Comparison of ENCODE assay signal across 20 cellular contexts in genomic region chr6:37025621-37026466, GRCh38. TPM values are rescaled to one million over a fixed set of nuclear protein-coding genes. Genes with fewer than 3 reads are reported as not detected.
DNase-seq lines count a peak whose midpoint lies in the region; ATAC-seq and TF ChIP-seq lines count a peak whose summit lies in the region.
"Had no signal": no experiment of that assay in that cellular context is flagged by ENCODE, and none has a peak within 500 bp of the region (broad histone marks: within the 10 kb centered on the region; RNA-seq: fewer than 3 reads in every experiment).

No MANE protein-coding gene starts in this region.

- peaks cover 4% of the 10 kb centered on the region; the same call in 1 of the 2 replicates for H3K9me3 ChIP-seq in PC-3 (ENCODE audit: low read length)
- peaks cover 5% of the 10 kb centered on the region for H3K9me3 ChIP-seq in trophoblast cell (ENCODE audit: insufficient read depth, low read depth, low read length)
- H3K9me3 ChIP-seq: testis had no signal

- H4K8ac ChIP-seq in trophoblast cell (ENCODE audit: low read depth, low read length): no peak overlapping the region

- H3K4ac ChIP-seq in trophoblast cell (ENCODE audit: low read depth, low read length): no peak overlapping the region

- H2AK5ac ChIP-seq in trophoblast cell (ENCODE audit: low read length): no peak overlapping the region

- H2AFZ ChIP-seq in PC-3 (ENCODE audit: low read length): no peak overlapping the region
- no peak overlapping the region for H2AFZ ChIP-seq in trophoblast cell (ENCODE audit: insufficient read depth, low read length, poor library complexity)

- H3K27ac ChIP-seq in PC-3 (ENCODE audit: low read length) (peak overlapping the region; percentile 97), trophoblast cell (ENCODE audit: low read depth, low read length) (no peak overlapping the region)
- H3K27ac ChIP-seq: dorsolateral prefrontal cortex, testis had no signal

- H3K4me1 Mint-ChIP-seq in activated CD4-positive, alpha-beta T cell treated with anti-CD3 and anti-CD28 coated beads, Interleukin-2, amount 10 ng/mL, durations not matched to agents 7 days and 5 days: peaks cover 88% of the 10 kb centered on the region
- peaks cover 69% of the 10 kb centered on the region for H3K4me1 Mint-ChIP-seq in activated naive CD8-positive, alpha-beta T cell treated with anti-CD3 and anti-CD28 coated beads, Interleukin-2, amount 50 U/mL, for 24 hours

- H2BK120ac ChIP-seq in trophoblast cell (ENCODE audit: insufficient read depth, low read length, poor library complexity): no peak overlapping the region

- WGBS in trophoblast cell (ENCODE audit: extremely low coverage, insufficient coverage, insufficient read length): no CpG with 5 or more reads among the region's 24 CpGs

- no peak overlapping the region for H3K23ac ChIP-seq in trophoblast cell (ENCODE audit: low read length)

- no peak overlapping the region for H3K14ac ChIP-seq in trophoblast cell (ENCODE audit: low read length)

- H3K79me1 ChIP-seq in trophoblast cell (ENCODE audit: low read length): no peaks in the 10 kb centered on the region

- TF ChIP-seq CTCF in PC-3 (conservative IDR thresholded peaks at IDR 0.05; ENCODE audit: low read depth, low read length): no peak

- H2BK5ac ChIP-seq in trophoblast cell (ENCODE audit: low read depth, low read length, poor library complexity): no peak overlapping the region

- peaks cover 10% of the 10 kb centered on the region for H3F3A ChIP-seq in PC-3 (ENCODE audit: low read length, unreplicated experiment)

- H3K79me2 ChIP-seq in PC-3 (ENCODE audit: low read length): no peaks in the 10 kb centered on the region
- H3K79me2 ChIP-seq in trophoblast cell (ENCODE audit: control insufficient read depth, insufficient read depth, low read length, poor library complexity): no peaks in the 10 kb centered on the region

- H3K36me3 Mint-ChIP-seq in activated CD4-positive, alpha-beta T cell treated with anti-CD3 and anti-CD28 coated beads, Interleukin-2, amount 10 ng/mL, durations not matched to agents 7 days and 5 days (ENCODE audit: low read depth): peaks cover 10% of the 10 kb centered on the region
- H3K36me3 Mint-ChIP-seq in activated naive CD8-positive, alpha-beta T cell treated with anti-CD3 and anti-CD28 coated beads, Interleukin-2, amount 50 U/mL, for 24 hours (ENCODE audit: low read depth): peaks cover 3% of the 10 kb centered on the region
- H3K36me3 Mint-ChIP-seq: CD4-positive, alpha-beta memory T cell had no signal

- POLR2A ChIA-PET in activated CD4-positive, alpha-beta T cell treated with anti-CD3 and anti-CD28 coated beads, Interleukin-2, amount 10 ng/mL, durations not matched to agents 7 days and 5 days (lab: Charles Lee): interaction anchor here (1.1 kb wide), 1 partner anchor 144 kb away, joined by 5 read pairs; the partner anchor contains the start of gene PIM1
- POLR2A ChIA-PET in PC-3 (lab: Charles Lee; ENCODE audit: unreplicated experiment): no interaction called here

- H3K9me3 Mint-ChIP-seq in activated CD4-positive, alpha-beta T cell treated with anti-CD3 and anti-CD28 coated beads, Interleukin-2, amount 10 ng/mL, durations not matched to agents 7 days and 5 days: peaks cover 6% of the 10 kb centered on the region
- H3K9me3 Mint-ChIP-seq in activated naive CD8-positive, alpha-beta T cell treated with anti-CD3 and anti-CD28 coated beads, Interleukin-2, amount 50 U/mL, for 24 hours: peaks cover 5% of the 10 kb centered on the region

- H3K9ac ChIP-seq in PC-3 (ENCODE audit: low read length): peak overlapping the region; percentile 93
- no peak overlapping the region for H3K9ac ChIP-seq in trophoblast cell (ENCODE audit: low read length)

- H3K27me3 Mint-ChIP-seq in activated CD4-positive, alpha-beta T cell treated with anti-CD3 and anti-CD28 coated beads, Interleukin-2, amount 10 ng/mL, durations not matched to agents 7 days and 5 days: no peaks in the 10 kb centered on the region
- no peaks in the 10 kb centered on the region for H3K27me3 Mint-ChIP-seq in activated naive CD8-positive, alpha-beta T cell treated with anti-CD3 and anti-CD28 coated beads, Interleukin-2, amount 50 U/mL, for 24 hours
- H3K27me3 Mint-ChIP-seq: CD4-positive, alpha-beta memory T cell had no signal

- H3K4me1 ChIP-seq in PC-3 (ENCODE audit: insufficient read depth, low read length) (peaks cover 51% of the 10 kb centered on the region), trophoblast cell (ENCODE audit: control insufficient read depth in 1 of 2, insufficient read depth in 2 of 2, low read length in 2 of 2) (no peaks in the 10 kb centered on the region)
- H3K4me1 ChIP-seq: testis had no signal

- H4K20me1 ChIP-seq in PC-3 (ENCODE audit: low read length): no peaks in the 10 kb centered on the region

- H4K91ac ChIP-seq in trophoblast cell (ENCODE audit: low read depth, low read length): no peak overlapping the region

- peak overlapping the region; percentile 62 for H3K27ac Mint-ChIP-seq in activated CD4-positive, alpha-beta T cell treated with anti-CD3 and anti-CD28 coated beads, Interleukin-2, amount 10 ng/mL, durations not matched to agents 7 days and 5 days
- peak overlapping the region; percentile 62 for H3K27ac Mint-ChIP-seq in activated naive CD8-positive, alpha-beta T cell treated with anti-CD3 and anti-CD28 coated beads, Interleukin-2, amount 50 U/mL, for 24 hours

- BruUV-seq in PC-3 (replicated peaks; lab: Mats Ljungman, UMichigan): no TSS peak

- H3K9me2 ChIP-seq in PC-3 (replicated peaks; ENCODE audit: low read length): no peaks in the 10 kb centered on the region

- no peaks in the 10 kb centered on the region for H3K36me3 ChIP-seq in PC-3 (ENCODE audit: low read depth, low read length)
- H3K36me3 ChIP-seq in trophoblast cell (ENCODE audit: control insufficient read depth in 1 of 2, insufficient read depth in 2 of 2, low read length in 2 of 2): no peaks in the 10 kb centered on the region

- H3K4me3 ChIP-seq in PC-3 (ENCODE audit: low read length) (no peak overlapping the region), trophoblast cell (ENCODE audit: low read depth, low read length) (no peak overlapping the region)
- H3K4me3 ChIP-seq: dorsolateral prefrontal cortex, GM12878, testis had no signal

- H3K27me3 ChIP-seq in PC-3 (ENCODE audit: low read length): no peaks in the 10 kb centered on the region
- H3K27me3 ChIP-seq in trophoblast cell (ENCODE audit: insufficient read depth, low read length): no peaks in the 10 kb centered on the region
- H3K27me3 ChIP-seq: dorsolateral prefrontal cortex, testis had no signal

- DNase-seq in activated CD4-positive, alpha-beta T cell treated with anti-CD3 and anti-CD28 coated beads, Interleukin-2, amount 10 ng/mL, durations not matched to agents 7 days and 5 days: no peak
- DNase-seq in activated CD4-positive, alpha-beta T cell treated with anti-CD3 and anti-CD28 coated beads for 1 hour: no peak
- DNase-seq in PC-3 (no peak), trophoblast cell (peak; percentile 37 to 67), middle frontal gyrus (ENCODE audit: extremely low spot score, low spot score) (no peak)
- no peak for DNase-seq in activated naive CD8-positive, alpha-beta T cell treated with anti-CD3 and anti-CD28 coated beads, Interleukin-2, amount 50 U/mL, for 24 hours
- DNase-seq: CD4-positive, alpha-beta memory T cell; dorsolateral prefrontal cortex; EL; hypothalamus; KBM-7; left colon; NCI-H1436 treated with DMSO at 0.1 percent for 48 hours; stimulated activated CD4-positive, alpha-beta T cell treated with anti-CD3 and anti-CD28 coated beads, Interleukin-15, amount 100 ng/mL, for 24 hours; testis had no signal

- H3K4me2 ChIP-seq in PC-3 (ENCODE audit: low read length) (peak overlapping the region; percentile 68; the same call in 1 of the 2 replicates), trophoblast cell (ENCODE audit: low read length) (no peak overlapping the region)

- no peak overlapping the region for H2BK12ac ChIP-seq in trophoblast cell (ENCODE audit: low read length)

- H3K4me3 Mint-ChIP-seq in activated CD4-positive, alpha-beta T cell treated with anti-CD3 and anti-CD28 coated beads, Interleukin-2, amount 10 ng/mL, durations not matched to agents 7 days and 5 days: no peak overlapping the region
- H3K4me3 Mint-ChIP-seq in activated naive CD8-positive, alpha-beta T cell treated with anti-CD3 and anti-CD28 coated beads, Interleukin-2, amount 50 U/mL, for 24 hours: no peak overlapping the region
- H3K4me3 Mint-ChIP-seq: CD4-positive, alpha-beta memory T cell had no signal

- ATAC-seq in PC-3 (no peak), HG02938 (IDR thresholded peaks at IDR 0.05; ENCODE audit: unreplicated experiment) (no peak), GM18520 (IDR thresholded peaks at IDR 0.05; ENCODE audit: unreplicated experiment) (no peak)
- no peak for ATAC-seq in activated naive CD8-positive, alpha-beta T cell treated with anti-CD3 and anti-CD28 coated beads, Interleukin-2, amount 50 U/mL, for 24 hours
- ATAC-seq: GM12878, left colon had no signal

- intact Hi-C loops in PC-3 (cut with micrococcal nuclease): no loop called here

- CTCF ChIA-PET in activated CD4-positive, alpha-beta T cell treated with anti-CD3 and anti-CD28 coated beads, Interleukin-2, amount 10 ng/mL, durations not matched to agents 7 days and 5 days (lab: Charles Lee): interaction anchor here (0.6 to 26.0 kb wide), 9 partner anchors 8 to 280 kb away, joined by 3 to 482 read pairs (median 4); partner anchors contain the start of gene PIM1
- CTCF ChIA-PET in PC-3 (lab: Charles Lee): interaction anchor here (1.3 kb wide), 1 partner anchor 184 kb away, joined by 3 read pairs; no protein-coding TSS in a partner anchor

- no peak overlapping the region for H3K18ac ChIP-seq in trophoblast cell (ENCODE audit: low read length)

- no peak overlapping the region for H4K12ac ChIP-seq in trophoblast cell (ENCODE audit: low read depth, low read length)

RNA-seq across cellular contexts. Expression of gene FGD2, which starts 20.4 kb away (rescaled TPM):
- total RNA-seq in activated CD4-positive, alpha-beta T cell treated with anti-CD3 and anti-CD28 coated beads, Interleukin-2, amount 10 ng/mL, durations not matched to agents 7 days and 5 days: 1 to 10 TPM; 1.5 to 2.1 TPM
- total RNA-seq in PC-3 (2014; rRNA removed): 0.35 and 0.44 TPM in 2 replicates
- not detected in 2 replicates for polyA plus RNA-seq in trophoblast cell (2013)
- total RNA-seq: A673, pulmonary artery endothelial cell had no signal

RNA-seq across cellular contexts. Expression of gene MTCH1, which starts 39.8 kb away (rescaled TPM):
- total RNA-seq in activated CD4-positive, alpha-beta T cell treated with anti-CD3 and anti-CD28 coated beads, Interleukin-2, amount 10 ng/mL, durations not matched to agents 7 days and 5 days: 100 to 1,000 TPM in 1 of 2 experiments, 10 to 100 TPM in 1; 94.7 to 107 TPM
- total RNA-seq in PC-3 (2014; rRNA removed): 253 and 264 TPM in 2 replicates
- polyA plus RNA-seq in trophoblast cell (2013): 96.9 and 97.4 TPM in 2 replicates

Comparison
In these comparisons a context has a peak if more than half of its experiments do, and no peak if none do; other contexts are left out.
1. DNase-seq: peak in trophoblast cell (2 of 2); none in activated CD4-positive, alpha-beta T cell treated with anti-CD3 and anti-CD28 coated beads, Interleukin-2, amount 10 ng/mL, durations not matched to agents 7 days and 5 days (single experiment), activated CD4-positive, alpha-beta T cell treated with anti-CD3 and anti-CD28 coated beads for 1 hour (single experiment), PC-3 (single experiment), activated naive CD8-positive, alpha-beta T cell treated with anti-CD3 and anti-CD28 coated beads, Interleukin-2, amount 50 U/mL, for 24 hours (single experiment) and middle frontal gyrus (single experiment).